Comparison of ENCODE assay signal across 1 cellular context in genomic region chr18:31233550-31234306, GRCh38.
TF ChIP-seq lines count a peak whose summit lies in the region.

No MANE protein-coding gene starts in this region.

TF ChIP-seq in GM23338, 12 proteins besides CTCF, POLR2A, EP300 and RAD21 (continued from another document):
- no peak for TF ChIP-seq ZNF462 (CRISPR knock-in tag; IDR thresholded peaks at IDR 0.05)
- TF ChIP-seq ZNF331 (CRISPR knock-in tag; IDR thresholded peaks at IDR 0.05; ENCODE audit: low read depth): no peak
- TF ChIP-seq JUNB (IDR thresholded peaks at IDR 0.05; ENCODE audit: unreplicated experiment): no peak
- no peak for TF ChIP-seq ZNF114 (CRISPR knock-in tag; IDR thresholded peaks at IDR 0.05)
TF ChIP-seq in GM23338: peak in this region for 0.
